Comparison of ENCODE assay signal across 14 cellular contexts in the genomic region with DNA sequence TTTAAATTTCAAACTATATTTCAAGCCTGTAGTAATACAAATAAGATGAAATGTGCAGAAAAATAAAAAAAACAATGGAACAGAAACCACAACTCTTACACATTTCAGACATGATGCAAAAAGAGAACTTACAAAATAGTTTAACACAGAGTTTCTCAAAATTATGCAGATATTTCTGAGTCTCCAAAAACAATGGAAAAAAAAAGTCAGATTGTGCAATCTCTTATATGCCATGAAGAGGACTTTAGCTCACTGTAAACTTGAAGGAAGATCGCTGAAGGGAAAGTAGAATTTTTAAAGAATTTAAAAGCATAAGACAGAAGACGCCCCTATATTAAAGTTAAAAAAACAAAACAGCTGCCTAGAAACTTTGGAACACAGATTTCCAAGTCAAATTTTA.
"Had no signal": no experiment of that assay in that cellular context is flagged by ENCODE, and none has a peak within 500 bp of the region (broad histone marks: within the 10 kb centered on the region; RNA-seq: fewer than 3 reads in every experiment).

No MANE protein-coding gene starts in this region.

- H3K4me3 ChIP-seq: colonic mucosa, heart right ventricle, left ventricle myocardium inferior, pancreas, thyroid gland, uterus had no signal

- H3K36me3 ChIP-seq: colonic mucosa, uterus had no signal

- H3K9me3 ChIP-seq: colonic mucosa, left ventricle myocardium inferior, pancreas, thyroid gland, uterus had no signal

- H3K4me1 Mint-ChIP-seq: neural crest cell had no signal

- ATAC-seq: heart right ventricle, pancreas had no signal

- H3K4me1 ChIP-seq: colonic mucosa, uterus had no signal

- H3K9me3 Mint-ChIP-seq: neural crest cell had no signal

- DNase-seq: activated effector memory CD4-positive, alpha-beta T cell treated with anti-CD3 and anti-CD28 coated beads, Interleukin-2, amount 50 U/mL, for 16 hours; colonic mucosa; effector CD4-positive, alpha-beta T cell; heart right ventricle; kidney; left ventricle myocardium inferior; mesenchymal stem cell; pancreas; stimulated activated CD4-positive, alpha-beta T cell treated with anti-CD3 and anti-CD28 coated beads, Interleukin-15, amount 100 ng/mL, for 24 hours; stimulated activated CD4-positive, alpha-beta T cell treated with anti-CD3 and anti-CD28 coated beads, Interleukin-4, amount 100 ng/mL, for 4 hours; thyroid gland; uterus had no signal

- H3K4me3 Mint-ChIP-seq: neural crest cell had no signal

- H3K27me3 ChIP-seq: colonic mucosa, heart right ventricle, pancreas, thyroid gland, uterus had no signal

- H3K27ac ChIP-seq: colonic mucosa, left ventricle myocardium inferior, pancreas, thyroid gland, uterus, VCaP had no signal
